In genomic region chr3:39524107-39524506, GRCh38 we compare ENCODE assay signal across 27 cellular contexts. TPM values are rescaled to one million over a fixed set of nuclear protein-coding genes. Genes with fewer than 3 reads are reported as not detected.
"Had no signal": no experiment of that assay in that cellular context is flagged by ENCODE, and none has a peak within 500 bp of the region (broad histone marks: within the 10 kb centered on the region; RNA-seq: fewer than 3 reads in every experiment).

No MANE protein-coding gene starts in this region.

- H3K4me3 Mint-ChIP-seq: memory B cell; naive thymus-derived CD4-positive, alpha-beta T cell; nephron progenitor cell had no signal

- H3K36me3 ChIP-seq: esophagus squamous epithelium, gastroesophageal sphincter, left ventricle myocardium inferior, lower lobe of right lung, neutrophil, spleen, stomach, thoracic aorta had no signal

- H3K27me3 ChIP-seq: gastroesophageal sphincter, neutrophil, stomach had no signal

- H3K4me1 Mint-ChIP-seq: memory B cell had no signal

- ATAC-seq: gastroesophageal sphincter; left cardiac atrium; lower lobe of right lung; naive thymus-derived CD4-positive, alpha-beta T cell; psoas muscle; sciatic nerve had no signal

- H3K9me3 ChIP-seq: neutrophil, thoracic aorta had no signal

- H3K27ac ChIP-seq: epithelial cell of prostate, esophagus squamous epithelium, gastroesophageal sphincter, left ventricle myocardium inferior, lower lobe of right lung, neutrophil, psoas muscle, spleen, stomach, thoracic aorta had no signal

- H3K36me3 Mint-ChIP-seq: memory B cell had no signal

- H3K4me1 ChIP-seq: esophagus squamous epithelium, gastroesophageal sphincter, left ventricle myocardium inferior, lower lobe of right lung, psoas muscle, spleen, stomach had no signal

- H3K4me3 ChIP-seq: esophagus squamous epithelium, gastroesophageal sphincter, left ventricle myocardium inferior, lower lobe of right lung, psoas muscle, spleen, stomach, thoracic aorta had no signal

- DNase-seq: effector memory CD4-positive, alpha-beta T cell; esophagus squamous epithelium; foreskin fibroblast; kidney; left cardiac atrium; left ventricle myocardium inferior; lower lobe of right lung; naive thymus-derived CD4-positive, alpha-beta T cell; nephron progenitor cell; psoas muscle; retina; spleen; stimulated activated CD4-positive, alpha-beta T cell treated with anti-CD3 and anti-CD28 coated beads, Interleukin-15, amount 100 ng/mL, for 24 hours; stimulated activated CD4-positive, alpha-beta T cell treated with anti-CD3 and anti-CD28 coated beads, Interleukin-1b, Interleukin-23, amount 100 ng/mL, for 48 hours; stimulated activated CD4-positive, alpha-beta T cell treated with anti-CD3 and anti-CD28 coated beads, Interleukin-4, amount 100 ng/mL, for 4 hours; stimulated activated naive CD4-positive, alpha-beta T cell; stomach; substantia nigra; trophoblast cell had no signal

- H3K27ac Mint-ChIP-seq: memory B cell; naive thymus-derived CD4-positive, alpha-beta T cell; nephron progenitor cell had no signal

RNA-seq across cellular contexts. Expression of gene MOBP, which starts 56.6 kb away (rescaled TPM):
- total RNA-seq: esophagus squamous epithelium, left ventricle myocardium inferior, osteoblast, psoas muscle, skeletal muscle tissue, thoracic aorta had no signal
- polyA plus RNA-seq: naive thymus-derived CD4-positive, alpha-beta T cell; spleen had no signal
